22 cellular contexts compared by ENCODE assay signal in genomic region chrX:22349116-22349515, GRCh38.
DNase-seq lines count a peak whose midpoint lies in the region; ATAC-seq, FAIRE-seq and TF ChIP-seq lines count a peak whose summit lies in the region.
"Had no signal": no experiment of that assay in that cellular context is flagged by ENCODE, and none has a peak within 500 bp of the region (broad histone marks: within the 10 kb centered on the region; RNA-seq: fewer than 3 reads in every experiment).

No MANE protein-coding gene starts in this region.

- H3K79me2 ChIP-seq in neural cell (replicated peaks; ENCODE audit: insufficient read depth, low read length), result no peaks in the 10 kb centered on the region
- H3K79me2 ChIP-seq in GM23338 (replicated peaks; ENCODE audit: insufficient read depth), result no peaks in the 10 kb centered on the region

- no peaks in the 10 kb centered on the region for H3K36me3 Mint-ChIP-seq in GM23338 (ENCODE audit: low read depth)
- H3K36me3 Mint-ChIP-seq: CD8-positive, alpha-beta T cell had no signal

- no peak overlapping the region for H2AFZ ChIP-seq in neural cell (ENCODE audit: low read depth, low read length)
- H2AFZ ChIP-seq in GM23338, result no peak overlapping the region

- H3F3A ChIP-seq in neural cell (ENCODE audit: insufficient read depth, low read length, poor library complexity, severe bottlenecking) (no peaks in the 10 kb centered on the region), GM23338 (replicated peaks; ENCODE audit: low read depth) (no peaks in the 10 kb centered on the region)

- H3K27ac Mint-ChIP-seq in GM23338, result no peak overlapping the region
- H3K27ac Mint-ChIP-seq: CD8-positive, alpha-beta T cell had no signal

- no peak overlapping the region for H3K4me3 Mint-ChIP-seq in GM23338
- H3K4me3 Mint-ChIP-seq: CD8-positive, alpha-beta T cell had no signal

- H3K36me3 ChIP-seq in neural cell (ENCODE audit: insufficient read depth, low read length) (no peaks in the 10 kb centered on the region), GM23338 (ENCODE audit: insufficient read depth) (no peaks in the 10 kb centered on the region)
- H3K36me3 ChIP-seq: BLaER1 had no signal

- peaks cover 10% of the 10 kb centered on the region for H3K4me1 ChIP-seq in GM23338 (ENCODE audit: insufficient read depth)
- H3K4me1 ChIP-seq: A549, BLaER1 had no signal

- H3K27me3 ChIP-seq in neural cell (ENCODE audit: insufficient read depth, low read depth, low read length), result no peaks in the 10 kb centered on the region
- no peaks in the 10 kb centered on the region for H3K27me3 ChIP-seq in GM23338 (ENCODE audit: insufficient read depth)
- H3K27me3 ChIP-seq: BLaER1 had no signal

- H3K9me2 ChIP-seq in neural cell (ENCODE audit: insufficient read depth, low read length) (no peaks in the 10 kb centered on the region), GM23338 (ENCODE audit: insufficient read depth) (no peaks in the 10 kb centered on the region; the same call in 1 of the 2 replicates)

- TF ChIP-seq CTCF in epithelial cell of esophagus (IDR thresholded peaks at IDR 0.05; ENCODE audit: insufficient read depth, low read depth, low read length, missing control alignments) (no peak), neural cell (IDR thresholded peaks at IDR 0.05; ENCODE audit: poor library complexity, severe bottlenecking) (no peak), GM23338 (conservative IDR thresholded peaks at IDR 0.05; ENCODE audit: low read depth in 2 of 2) (no peak)

- H4K20me1 ChIP-seq in neural cell (ENCODE audit: insufficient read depth), result no peaks in the 10 kb centered on the region
- no peaks in the 10 kb centered on the region for H4K20me1 ChIP-seq in GM23338 (replicated peaks; ENCODE audit: insufficient read depth)
- H4K20me1 ChIP-seq: BLaER1 had no signal

- H3K9me3 Mint-ChIP-seq in GM23338, result no peaks in the 10 kb centered on the region
- H3K9me3 Mint-ChIP-seq: CD8-positive, alpha-beta T cell had no signal

- peaks cover 16% of the 10 kb centered on the region for H3K4me1 Mint-ChIP-seq in GM23338

- no peak for TF ChIP-seq EP300 in neural cell (conservative IDR thresholded peaks at IDR 0.05; ENCODE audit: poor library complexity, severe bottlenecking)

- TF ChIP-seq POLR2A in GM12891 (IDR thresholded peaks at IDR 0.05; ENCODE audit: low read depth, low read length), result no peak

- no peak for ATAC-seq in GM23338
- ATAC-seq: A549; CD8-positive, alpha-beta T cell; K562 had no signal

- H3K4me2 ChIP-seq in neural cell (ENCODE audit: low read length), result no peak overlapping the region
- H3K4me2 ChIP-seq in GM23338, result no peak overlapping the region
- H3K4me2 ChIP-seq: A549, BLaER1 had no signal

- TF ChIP-seq RAD21 in neural cell (conservative IDR thresholded peaks at IDR 0.05), result no peak

- H3K27me3 Mint-ChIP-seq in GM23338 (ENCODE audit: insufficient read depth, low read depth, poor library complexity), result no peaks in the 10 kb centered on the region

- no peaks in the 10 kb centered on the region for H3K9me3 ChIP-seq in neural cell (ENCODE audit: low read length)
- H3K9me3 ChIP-seq: A549 had no signal

- H3K9ac ChIP-seq in neural cell (ENCODE audit: low read length), result no peak overlapping the region
- H3K9ac ChIP-seq: BLaER1 had no signal

- peak; percentile 1 for DNase-seq in NCI-H748 (lab: John Stamatoyannopoulos, UW; ENCODE audit: unreplicated experiment)
- no peak for DNase-seq in NCI-H748 treated with DMSO at 0.1 percent for 48 hours (lab: John Stamatoyannopoulos, UW)
- peak; percentile 84 for DNase-seq in epithelial cell of esophagus (ENCODE audit: low read depth)
- no peak for DNase-seq in HTR-8/SVneo (ENCODE audit: insufficient read length, low spot score)
- no peak for DNase-seq in GM23338 (ENCODE audit: low spot score)
- no peak for DNase-seq in GM12891 (ENCODE audit: insufficient read length, low spot score)
- DNase-seq: AML-193; CD8-positive, alpha-beta T cell; COR-L47; DMS 273 treated with DMSO at 0.1 percent for 48 hours; DMS53; DND-41; GOT3; H7 had no signal

- H3K4me3 ChIP-seq in epithelial cell of esophagus (ENCODE audit: low read length) (no peak overlapping the region), neural cell (ENCODE audit: low read length) (no peak overlapping the region), GM23338 (no peak overlapping the region)
- H3K4me3 ChIP-seq: A549, BLaER1, K562 had no signal

- FAIRE-seq in HTR-8/SVneo (lab: Jason Lieb, UNC) (no peak), GM12891 (lab: Jason Lieb, UNC) (no peak)
- FAIRE-seq: G401.6, GM12892, GM18507, K562 had no signal

- H3K27ac ChIP-seq in neural cell (ENCODE audit: low read length), result peak overlapping the region; percentile 34
- H3K27ac ChIP-seq in GM23338 (ENCODE audit: low read depth), result no peak overlapping the region
- H3K27ac ChIP-seq: 22Rv1, A549, BLaER1 had no signal

TF ChIP-seq in neural cell, 6 proteins besides CTCF, POLR2A, EP300 and RAD21 (continues in another document):
- TF ChIP-seq EZH2 (IDR thresholded peaks at IDR 0.05; ENCODE audit: borderline replicate concordance, insufficient read depth, low read length, poor library complexity, severe bottlenecking) (no peak), TAF1 (IDR thresholded peaks at IDR 0.05; ENCODE audit: low read depth) (no peak), MXI1 (conservative IDR thresholded peaks at IDR 0.05; ENCODE audit: poor library complexity, severe bottlenecking) (no peak), POLR2AphosphoS5 (IDR thresholded peaks at IDR 0.05) (no peak)

TF ChIP-seq in GM23338, 12 proteins besides CTCF, POLR2A, EP300 and RAD21:
- TF ChIP-seq ETS1 (IDR thresholded peaks at IDR 0.05), result no peak
- no peak for TF ChIP-seq EZH2 (IDR thresholded peaks at IDR 0.05; ENCODE audit: low read depth, unreplicated experiment)
- no peak for TF ChIP-seq EZH2phosphoT487 (IDR thresholded peaks at IDR 0.05; ENCODE audit: unreplicated experiment)
- TF ChIP-seq CREB1 (CRISPR knock-in tag; IDR thresholded peaks at IDR 0.05; ENCODE audit: low read depth), result no peak

TF ChIP-seq in GM12891, 5 proteins besides CTCF, POLR2A, EP300 and RAD21:
- TF ChIP-seq TAF1 (IDR thresholded peaks at IDR 0.05; ENCODE audit: low read depth, low read length), result no peak
- TF ChIP-seq PAX5 (IDR thresholded peaks at IDR 0.05; ENCODE audit: insufficient read depth, low read length, severe bottlenecking), result no peak
- no peak for TF ChIP-seq POLR2AphosphoS5 (IDR thresholded peaks at IDR 0.05; ENCODE audit: low read depth, low read length)
- TF ChIP-seq POU2F2 (IDR thresholded peaks at IDR 0.05; ENCODE audit: low read depth, low read length), result no peak
- no peak for TF ChIP-seq SPI1 (IDR thresholded peaks at IDR 0.05; ENCODE audit: low read depth, low read length)

Comparison
In these comparisons a context has a peak if more than half of its experiments do, and no peak if none do; other contexts are left out.
1. DNase-seq: peak in NCI-H748 (single experiment) and epithelial cell of esophagus (single experiment); none in NCI-H748 treated with DMSO at 0.1 percent for 48 hours (single experiment), HTR-8/SVneo (single experiment), GM23338 (single experiment) and GM12891 (single experiment).